ENCODE assay signal across 14 cellular contexts in genomic region chr7:134452419-134452827, GRCh38. TPM values are rescaled to one million over a fixed set of nuclear protein-coding genes. Genes with fewer than 3 reads are reported as not detected.
DNase-seq lines count a peak whose midpoint lies in the region; ATAC-seq and TF ChIP-seq lines count a peak whose summit lies in the region.
"Had no signal": no experiment of that assay in that cellular context is flagged by ENCODE, and none has a peak within 500 bp of the region (broad histone marks: within the 10 kb centered on the region; RNA-seq: fewer than 3 reads in every experiment).

No MANE protein-coding gene starts in this region.

- H3K9me2 ChIP-seq in PC-9 (ENCODE audit: insufficient read depth), result no peaks in the 10 kb centered on the region

- no peak for ATAC-seq in natural killer cell treated with Interleukin-12 subunit alpha and Interleukin-12 subunit beta and Interleukin-15 and Interleukin-18, amount 100 ng/mL, for 72 hours
- no peak for ATAC-seq in HG03457 (IDR thresholded peaks at IDR 0.05; ENCODE audit: unreplicated experiment)
- ATAC-seq: activated T-cell treated with anti-CD3 and anti-CD28 coated beads, Interleukin-2, amount 50 U/mL, for 72 hours had no signal

- POLR2A ChIA-PET in PC-9 (lab: Charles Lee; ENCODE audit: unreplicated experiment), result no interaction called here

- TF ChIP-seq EP300 in esophagus muscularis mucosa (IDR thresholded peaks at IDR 0.05), result no peak
- no peak for TF ChIP-seq EP300 in transverse colon (IDR thresholded peaks at IDR 0.05; ENCODE audit: low read depth)

- TF ChIP-seq CTCF in PC-9 (conservative IDR thresholded peaks at IDR 0.05) (no peak), esophagus muscularis mucosa (IDR thresholded peaks at IDR 0.05) (no peak), transverse colon (IDR thresholded peaks at IDR 0.05) (no peak)

- peaks cover 95% of the 10 kb centered on the region for H3K36me3 ChIP-seq in PC-9 (ENCODE audit: low read depth)
- peaks cover 38 to 65% (median 39%) of the 10 kb centered on the region in 4 donors for H3K36me3 ChIP-seq in esophagus muscularis mucosa
- peaks cover 0 to 12% (median 1%) of the 10 kb centered on the region in 4 donors for H3K36me3 ChIP-seq in transverse colon

- H3K4me2 ChIP-seq in PC-9, result peak overlapping the region; percentile 91
- H3K4me2 ChIP-seq: smooth muscle cell had no signal

- H3K27ac Mint-ChIP-seq in natural killer cell treated with Interleukin-12 subunit alpha and Interleukin-12 subunit beta and Interleukin-15 and Interleukin-18, amount 100 ng/mL, for 72 hours, result peak overlapping the region in 1 of 2 donors; percentile 23
- H3K27ac Mint-ChIP-seq: activated T-cell treated with anti-CD3 and anti-CD28 coated beads, Interleukin-2, amount 50 U/mL, for 72 hours had no signal

- peaks cover 96% of the 10 kb centered on the region for H3K79me2 ChIP-seq in PC-9 (ENCODE audit: low read depth)

- peak overlapping the region; percentile 97 for H3K27ac ChIP-seq in PC-9
- H3K27ac ChIP-seq in esophagus muscularis mucosa (replicated peaks in 1 of 4), result peak overlapping the region in 3 of 4 donors; percentile 16 to 42 (median 40)
- H3K27ac ChIP-seq in transverse colon, result peak overlapping the region; percentile 27 to 70 (median 62)
- H3K27ac ChIP-seq: SJSA1 had no signal

- BruUV-seq in PC-9 (replicated peaks; lab: Mats Ljungman, UMichigan), result no TSS peak

- H4K20me1 ChIP-seq in PC-9 (ENCODE audit: insufficient read depth), result peaks cover 66% of the 10 kb centered on the region

- intact Hi-C loops in PC-9 (cut with micrococcal nuclease; ENCODE audit: unreplicated experiment), result no loop called here
- intact Hi-C loops in esophagus muscularis mucosa (cut with DNase I), result no loop called here
- intact Hi-C loops in transverse colon (cut with DNase I; ENCODE audit: low total_unique reads), result no loop called here

- no peak for TF ChIP-seq POLR2A in esophagus muscularis mucosa (IDR thresholded peaks at IDR 0.05; ENCODE audit: low read depth)
- no peak for TF ChIP-seq POLR2A in transverse colon (IDR thresholded peaks at IDR 0.05)

- H3K27me3 ChIP-seq in PC-9 (ENCODE audit: insufficient read depth, low read depth), result no peaks in the 10 kb centered on the region
- H3K27me3 ChIP-seq in esophagus muscularis mucosa, result no peaks in the 10 kb centered on the region
- H3K27me3 ChIP-seq in transverse colon, result no peaks in the 10 kb centered on the region
- H3K27me3 ChIP-seq: SJSA1 had no signal

- CTCF ChIA-PET in PC-9 (lab: Charles Lee), result no interaction called here

- H3K4me1 Mint-ChIP-seq in natural killer cell treated with Interleukin-12 subunit alpha and Interleukin-12 subunit beta and Interleukin-15 and Interleukin-18, amount 100 ng/mL, for 72 hours (ENCODE audit: low read depth in 2 of 2), result peaks cover 29 to 31% of the 10 kb centered on the region in 2 donors

- peaks cover 100% of the 10 kb centered on the region for H3F3A ChIP-seq in PC-9 (ENCODE audit: insufficient read depth, low read depth)

- 67% methylated on average over 5 of the region's 5 CpGs for WGBS in esophagus muscularis mucosa
- 69% methylated on average over 5 of the region's 5 CpGs; no CpG with 5 or more reads in 1 of the 2 donors for WGBS in transverse colon (ENCODE audit: low coverage in 1 of 2), 2 donors

- H3K4me1 ChIP-seq in PC-9 (replicated peaks; ENCODE audit: insufficient read depth) (peaks cover 97% of the 10 kb centered on the region), esophagus muscularis mucosa (peaks cover 29 to 49% (median 37%) of the 10 kb centered on the region in 4 donors), transverse colon (peaks cover 7 to 37% (median 16%) of the 10 kb centered on the region in 4 donors)

- H3K4me3 ChIP-seq in PC-9, result peak overlapping the region; percentile 93; the same call in 1 of the 2 replicates
- no peak overlapping the region for H3K4me3 ChIP-seq in esophagus muscularis mucosa
- no peak overlapping the region for H3K4me3 ChIP-seq in transverse colon
- H3K4me3 ChIP-seq: SJSA1, smooth muscle cell had no signal

- H2AFZ ChIP-seq in PC-9, result no peak overlapping the region

- no peaks in the 10 kb centered on the region for H3K9me3 Mint-ChIP-seq in natural killer cell treated with Interleukin-12 subunit alpha and Interleukin-12 subunit beta and Interleukin-15 and Interleukin-18, amount 100 ng/mL, for 72 hours
- H3K9me3 Mint-ChIP-seq: activated T-cell treated with anti-CD3 and anti-CD28 coated beads, Interleukin-2, amount 50 U/mL, for 72 hours had no signal

- no peak overlapping the region for H3K4me3 Mint-ChIP-seq in natural killer cell treated with Interleukin-12 subunit alpha and Interleukin-12 subunit beta and Interleukin-15 and Interleukin-18, amount 100 ng/mL, for 72 hours
- H3K4me3 Mint-ChIP-seq: activated T-cell treated with anti-CD3 and anti-CD28 coated beads, Interleukin-2, amount 50 U/mL, for 72 hours had no signal

- in situ Hi-C loops in transverse colon (cut with MboI; ENCODE audit: low pct_ligation_motif_present in 1 of 4, low pct_unique_long_range_greater_than_20kb in 1 of 4, low sequenced_read_pairs in 3 of 4), result no loop called here

- DNase-seq in PC-9, result peak in 1 of 2 experiments; percentile 71
- DNase-seq in esophagus muscularis mucosa (ENCODE audit: extremely low spot score), result no peak
- DNase-seq in myocyte (ENCODE audit: low read depth), result peak; percentile 79
- no peak for DNase-seq in transverse colon
- no peak for DNase-seq in natural killer cell treated with Interleukin-12 subunit alpha and Interleukin-12 subunit beta and Interleukin-15 and Interleukin-18, amount 100 ng/mL, for 72 hours (ENCODE audit: low spot score)
- no peak for DNase-seq in activated CD4-positive, CD25-positive, alpha-beta regulatory T cell treated with anti-CD3 and anti-CD28 coated beads, Interleukin-2, amount 50 U/mL, for 72 hours
- DNase-seq: activated CD4-positive, alpha-beta T cell treated with anti-CD3 and anti-CD28 coated beads, Interleukin-2, amount 50 U/mL, for 48 hours; activated T-cell treated with anti-CD3 and anti-CD28 coated beads, Interleukin-2, amount 50 U/mL, for 72 hours; amniotic stem cell; NCI-H2171; stimulated activated naive CD4-positive, alpha-beta T cell had no signal

- no peaks in the 10 kb centered on the region for H3K27me3 Mint-ChIP-seq in natural killer cell treated with Interleukin-12 subunit alpha and Interleukin-12 subunit beta and Interleukin-15 and Interleukin-18, amount 100 ng/mL, for 72 hours

- H3K9me3 ChIP-seq in PC-9 (ENCODE audit: insufficient read depth, low read depth), result no peaks in the 10 kb centered on the region
- H3K9me3 ChIP-seq in esophagus muscularis mucosa, result no peaks in the 10 kb centered on the region
- no peaks in the 10 kb centered on the region for H3K9me3 ChIP-seq in transverse colon
- H3K9me3 ChIP-seq: SJSA1 had no signal

- H3K36me3 Mint-ChIP-seq in natural killer cell treated with Interleukin-12 subunit alpha and Interleukin-12 subunit beta and Interleukin-15 and Interleukin-18, amount 100 ng/mL, for 72 hours, result peaks cover 5% of the 10 kb centered on the region

RNA-seq across cellular contexts. Expression of gene AKR1B1, which starts 6.5 kb away (rescaled TPM):
- total RNA-seq in PC-9 (2021) (1,009 and 1,328 TPM in 2 replicates), esophagus muscularis mucosa (10 to 100 TPM; 44.6 to 55.2 (median 52.5) TPM), myocyte (151 and 157 TPM in 2 replicates), transverse colon (10 to 100 TPM in 3 of 4 donors, 1 to 10 TPM in 1; 6.4 to 37.2 (median 19.4) TPM)
- polyA plus RNA-seq in myocyte (2012), result 239 TPM
- 100 to 1,000 TPM; 102 to 115 TPM for total RNA-seq in natural killer cell treated with Interleukin-12 subunit alpha and Interleukin-12 subunit beta and Interleukin-15 and Interleukin-18, amount 100 ng/mL, for 72 hours

Comparison
In these comparisons a context has a peak if more than half of its experiments do, and no peak if none do; other contexts are left out.
1. H3K27ac ChIP-seq: peak in every context shown above with its lines; median percentile 97 in PC-9; 62 in transverse colon; 40 in esophagus muscularis mucosa.